Comparison of ENCODE assay signal across 1 cellular context in genomic region chr14:93112891-93113677, GRCh38.
TF ChIP-seq lines count a peak whose summit lies in the region.

No MANE protein-coding gene starts in this region.

TF ChIP-seq in HCT116, 20 proteins besides CTCF, POLR2A, EP300 and RAD21 (continued from another document):
- TF ChIP-seq EZH2phosphoT487 (IDR thresholded peaks at IDR 0.05; ENCODE audit: borderline replicate concordance) = no peak
- no peak for TF ChIP-seq EZH2 (IDR thresholded peaks at IDR 0.05)
- TF ChIP-seq ATF3 (IDR thresholded peaks at IDR 0.05) = no peak
- no peak for TF ChIP-seq EGR1 (IDR thresholded peaks at IDR 0.05; ENCODE audit: low read depth)
- no peak for TF ChIP-seq JUND (IDR thresholded peaks at IDR 0.05)
- no peak for TF ChIP-seq ZFX (IDR thresholded peaks at IDR 0.05)
- no peak for TF ChIP-seq ZBTB33 (IDR thresholded peaks at IDR 0.05; ENCODE audit: extremely low read depth, insufficient replicate concordance, low read length)
- no peak for TF ChIP-seq YY1 (IDR thresholded peaks at IDR 0.05; ENCODE audit: extremely low read depth, insufficient replicate concordance, low read depth, low read length)
- no peak for TF ChIP-seq FOSL1 (IDR thresholded peaks at IDR 0.05; ENCODE audit: low read depth)
- TF ChIP-seq TCF7L2 (IDR thresholded peaks at IDR 0.05; ENCODE audit: borderline replicate concordance, extremely low read depth, insufficient read depth, insufficient read length) = no peak
- TF ChIP-seq ELF1 (IDR thresholded peaks at IDR 0.05; ENCODE audit: borderline replicate concordance, low read depth) = no peak
- TF ChIP-seq CEBPB (IDR thresholded peaks at IDR 0.05; ENCODE audit: low read depth) = no peak
- no peak for TF ChIP-seq CBX3 (IDR thresholded peaks at IDR 0.05; ENCODE audit: low read depth)
- TF ChIP-seq POLR2AphosphoS5 (IDR thresholded peaks at IDR 0.05; ENCODE audit: low read depth, low read length) = no peak
